ENCODE assay signal across 8 cellular contexts in genomic region chr1:155001688-155002474, GRCh38. TPM values are rescaled to one million over a fixed set of nuclear protein-coding genes. Genes with fewer than 3 reads are reported as not detected.
DNase-seq lines count a peak whose midpoint lies in the region; ATAC-seq, FAIRE-seq and TF ChIP-seq lines count a peak whose summit lies in the region.

No MANE protein-coding gene starts in this region.

- H2AFZ ChIP-seq in hepatocyte = peak overlapping the region; percentile 51

- no peaks in the 10 kb centered on the region for H3K9me2 ChIP-seq in hepatocyte (replicated peaks; ENCODE audit: insufficient read depth)

- H3K36me3 ChIP-seq in hepatocyte (replicated peaks; ENCODE audit: insufficient read depth, low read depth) = no peaks in the 10 kb centered on the region
- H3K36me3 ChIP-seq in aorta (ENCODE audit: control insufficient read depth in 1 of 2, insufficient read depth in 2 of 2, low read length in 1 of 2) = no peaks in the 10 kb centered on the region

- H3K27ac ChIP-seq in hepatocyte (peak overlapping the region; percentile 98), aorta (ENCODE audit: low read depth in 1 of 2, low read length in 2 of 2) (peak overlapping the region; percentile 15 to 87)

- TF ChIP-seq CTCF in astrocyte of the cerebellum (IDR thresholded peaks at IDR 0.05; ENCODE audit: low read depth, low read length, missing control alignments) = peak; percentile 57
- TF ChIP-seq CTCF in hepatocyte (IDR thresholded peaks at IDR 0.05; ENCODE audit: poor library complexity) = peak; percentile 57

- ATAC-seq in HG02943 (IDR thresholded peaks at IDR 0.05; ENCODE audit: low read depth, unreplicated experiment) (peak; percentile 39), aorta (ENCODE audit: low FRiP score) (peak; percentile 92)

- peaks cover 10% of the 10 kb centered on the region for H4K20me1 ChIP-seq in hepatocyte (ENCODE audit: insufficient read depth, poor library complexity, severe bottlenecking)

- 0% methylated on average over 19 of the region's 37 CpGs for WGBS in hepatocyte (ENCODE audit: low lambda C conversion rate, missing lambda C conversion rate)
- WGBS in aorta, 2 donors = 0 to 1% methylated on average over 20 to 37 of the region's 37 CpGs

- H3K27me3 ChIP-seq in hepatocyte (no peaks in the 10 kb centered on the region), aorta (ENCODE audit: control insufficient read depth in 1 of 2, insufficient read depth in 2 of 2, low read length in 1 of 2) (no peaks in the 10 kb centered on the region)

- DNase-seq in GM12892 (ENCODE audit: insufficient read length) (peak; percentile 98), NCI-H2029 treated with DMSO at 0.1 percent for 48 hours (lab: John Stamatoyannopoulos, UW) (peak; percentile 94), T1000 (lab: John Stamatoyannopoulos, UW) (peak; percentile 94), astrocyte of the cerebellum (ENCODE audit: low read depth) (peak; percentile 98), hepatocyte (ENCODE audit: low spot score) (peak; percentile 99), renal cortical epithelial cell (ENCODE audit: low read depth) (peak; percentile 94), aorta (peak; percentile 100)

- H3K79me2 ChIP-seq in hepatocyte = peaks cover 45% of the 10 kb centered on the region

- intact Hi-C loops in aorta (cut with DNase I) = loop anchor here in 1 of 2 donors (1.0 to 5.0 kb wide), 3 partner anchors 29 to 65 kb away; partner anchors contain the start of genes EFNA4 and PMVK

- no peak for TF ChIP-seq POLR2A in GM12892 (IDR thresholded peaks at IDR 0.05; ENCODE audit: low read depth, low read length)

- in situ Hi-C loops in astrocyte of the cerebellum (cut with HindIII; ENCODE audit: low sequenced_read_pairs) = no loop called here

- H3K4me3 ChIP-seq in astrocyte of the cerebellum (ENCODE audit: low read depth, low read length) = peak overlapping the region; percentile 82
- peak overlapping the region; percentile 69 for H3K4me3 ChIP-seq in hepatocyte
- peak overlapping the region; percentile 46 to 65 for H3K4me3 ChIP-seq in aorta (ENCODE audit: low read length in 2 of 2)

- peak; percentile 99 for FAIRE-seq in GM12892 (lab: Jason Lieb, UNC)

- H3K9me3 ChIP-seq in hepatocyte (ENCODE audit: low read depth) (no peaks in the 10 kb centered on the region), aorta (ENCODE audit: control insufficient read depth, low read length) (no peaks in the 10 kb centered on the region)

- H3K4me1 ChIP-seq in hepatocyte (ENCODE audit: insufficient read depth) (peaks cover 17% of the 10 kb centered on the region), aorta (ENCODE audit: control insufficient read depth in 1 of 2, insufficient read depth in 2 of 2, low read length in 2 of 2) (peaks cover 0 to 2% of the 10 kb centered on the region in 2 donors)

- H3K4me2 ChIP-seq in hepatocyte = peak overlapping the region; percentile 95

RNA-seq across cellular contexts. Expression of gene ZBTB7B, which starts 0.7 kb away (rescaled TPM):
- polyA plus RNA-seq in GM12892 (2012; ENCODE audit: missing spikeins) = 9.8 TPM
- 27.3 and 29.2 TPM in 2 replicates for total RNA-seq in hepatocyte
- polyA plus RNA-seq in hepatocyte = 13.3 and 13.5 TPM in 2 replicates
- total RNA-seq in renal cortical epithelial cell = 29.2 and 36.5 TPM in 2 replicates
- total RNA-seq in aorta = 10 to 100 TPM; 46.4 to 71.1 TPM
- polyA plus RNA-seq in aorta = 10 to 100 TPM; 23.3 to 32.8 TPM

RNA-seq across cellular contexts. Expression of gene LENEP, which starts 8.5 kb away (rescaled TPM):
- polyA plus RNA-seq in GM12892 (2012; ENCODE audit: missing spikeins) = not detected
- total RNA-seq in hepatocyte (0.92 TPM in 1 of 2 replicates, not detected in the other), renal cortical epithelial cell (0.60 TPM in 1 of 2 replicates, not detected in the other), aorta (not detected)
- polyA plus RNA-seq in hepatocyte (not detected in 2 replicates), aorta (not detected)

RNA-seq across cellular contexts. Expression of gene FLAD1, which starts 18.7 kb away (rescaled TPM):
- 38.1 TPM for polyA plus RNA-seq in GM12892 (2012; ENCODE audit: missing spikeins)
- 25.6 and 27.7 TPM in 2 replicates for total RNA-seq in hepatocyte
- 42.8 and 45.1 TPM in 2 replicates for polyA plus RNA-seq in hepatocyte
- 21.6 and 32.5 TPM in 2 replicates for total RNA-seq in renal cortical epithelial cell
- total RNA-seq in aorta = 10 to 100 TPM; 14.5 to 17.6 TPM
- 10 to 100 TPM; 23.8 to 24.2 TPM for polyA plus RNA-seq in aorta

RNA-seq across cellular contexts. Expression of gene CKS1B, which starts 27.4 kb away (rescaled TPM):
- 182 TPM for polyA plus RNA-seq in GM12892 (2012; ENCODE audit: missing spikeins)
- total RNA-seq in hepatocyte (40.4 and 41.5 TPM in 2 replicates), renal cortical epithelial cell (23.4 and 106 TPM in 2 replicates), aorta (10 to 100 TPM; 19.3 to 25.5 TPM)
- polyA plus RNA-seq in hepatocyte (91.3 and 102 TPM in 2 replicates), aorta (10 to 100 TPM; 38.9 to 58.9 TPM)

RNA-seq across cellular contexts. Expression of gene SHC1, which starts 31.3 kb away (rescaled TPM):
- polyA plus RNA-seq in GM12892 (2012; ENCODE audit: missing spikeins) = 15.3 TPM
- total RNA-seq in hepatocyte = 81.8 and 95.6 TPM in 2 replicates
- polyA plus RNA-seq in hepatocyte = 107 and 120 TPM in 2 replicates
- total RNA-seq in renal cortical epithelial cell = 107 and 140 TPM in 2 replicates
- 100 to 1,000 TPM; 165 to 182 TPM for total RNA-seq in aorta
- polyA plus RNA-seq in aorta = 100 to 1,000 TPM in 1 of 2 donors, 10 to 100 TPM in 1; 39.1 to 179 TPM

Comparison
In these comparisons a context has a peak if more than half of its experiments do, and no peak if none do; other contexts are left out.
1. Peak in every context shown above with its lines: DNase-seq, ATAC-seq, H3K4me3 ChIP-seq and H3K27ac ChIP-seq.